Comparison of ENCODE assay signal across 27 cellular contexts in genomic region chr21:42165901-42166300, GRCh38.
"Had no signal": no experiment of that assay in that cellular context is flagged by ENCODE, and none has a peak within 500 bp of the region (broad histone marks: within the 10 kb centered on the region; RNA-seq: fewer than 3 reads in every experiment).

No MANE protein-coding gene starts in this region.

- H3K4me3 Mint-ChIP-seq: activated CD4-positive, alpha-beta T cell treated with anti-CD3 and anti-CD28 coated beads, Interleukin-2, amount 10 ng/mL, durations not matched to agents 24 days and 14 days; activated naive CD8-positive, alpha-beta T cell treated with anti-CD3 and anti-CD28 coated beads, Interleukin-2, amount 50 U/mL, for 24 hours; activated T-cell treated with anti-CD3 and anti-CD28 coated beads, Interleukin-2, amount 50 U/mL, for 4 hours; central memory CD8-positive, alpha-beta T cell had no signal

- ATAC-seq: activated naive CD4-positive, alpha-beta T cell treated with anti-CD3 and anti-CD28 coated beads, Interleukin-2, amount 50 U/mL, for 72 hours; activated naive CD8-positive, alpha-beta T cell treated with anti-CD3 and anti-CD28 coated beads, Interleukin-2, amount 50 U/mL, for 24 hours; activated T-cell treated with anti-CD3 and anti-CD28 coated beads, Interleukin-2, amount 50 U/mL, for 4 hours; body of pancreas had no signal

- H3K36me3 Mint-ChIP-seq: activated naive CD4-positive, alpha-beta T cell treated with anti-CD3 and anti-CD28 coated beads, Interleukin-2, amount 50 U/mL, for 72 hours had no signal

- H3K36me3 ChIP-seq: ascending aorta, MG63, Peyer's patch, SJCRH30 had no signal

- H3K27me3 ChIP-seq: ascending aorta, body of pancreas, MG63, Peyer's patch, SJCRH30 had no signal

- H3K9me3 ChIP-seq: ascending aorta, body of pancreas, MG63, Peyer's patch, SJCRH30, SK-N-SH had no signal

- H3K27me3 Mint-ChIP-seq: activated CD4-positive, alpha-beta T cell treated with anti-CD3 and anti-CD28 coated beads, Interleukin-2, amount 10 ng/mL, durations not matched to agents 24 days and 14 days; activated naive CD8-positive, alpha-beta T cell treated with anti-CD3 and anti-CD28 coated beads, Interleukin-2, amount 50 U/mL, for 24 hours; central memory CD8-positive, alpha-beta T cell had no signal

- DNase-seq: activated CD4-positive, alpha-beta T cell treated with anti-CD3 and anti-CD28 coated beads for 1 hour; activated CD4-positive, alpha-beta T cell treated with anti-CD3 and anti-CD28 coated beads, Interleukin-2, amount 10 ng/mL, durations not matched to agents 24 days and 14 days; activated CD4-positive, alpha-beta T cell treated with anti-CD3 and anti-CD28 coated beads, Interleukin-2, amount 50 U/mL, for 48 hours; activated effector memory CD4-positive, alpha-beta T cell treated with anti-CD3 and anti-CD28 coated beads, Interleukin-2, amount 50 U/mL, for 16 hours; activated naive CD4-positive, alpha-beta T cell treated with Interleukin-2 at 50 U/mL for 16 hours; activated naive CD8-positive, alpha-beta T cell treated with anti-CD3 and anti-CD28 coated beads, Interleukin-2, amount 50 U/mL, for 24 hours; activated T-cell treated with anti-CD3 and anti-CD28 coated beads, Interleukin-2, amount 50 U/mL, for 4 hours; amniotic stem cell; MG63; MV-4-11; NCI-H1092 treated with DMSO at 0.1 percent for 48 hours; NCI-H1417 treated with DMSO at 0.1 percent for 48 hours; NCI-H1694 treated with DMSO at 0.1 percent for 48 hours; NCI-H2081; NCI-H510A treated with DMSO at 0.1 percent for 48 hours; NCI-H69; NK-92 treated with Interleukin-12 subunit alpha and Interleukin-12 subunit beta, amount 100 ng/mL, for 24 hours; Right ventricle myocardium superior; SJCRH30; SK-N-SH; T-helper 1 cell had no signal

- H3K9me3 Mint-ChIP-seq: activated CD4-positive, alpha-beta T cell treated with anti-CD3 and anti-CD28 coated beads, Interleukin-2, amount 10 ng/mL, durations not matched to agents 24 days and 14 days; activated naive CD4-positive, alpha-beta T cell treated with anti-CD3 and anti-CD28 coated beads, Interleukin-2, amount 50 U/mL, for 72 hours; activated naive CD8-positive, alpha-beta T cell treated with anti-CD3 and anti-CD28 coated beads, Interleukin-2, amount 50 U/mL, for 24 hours; activated T-cell treated with anti-CD3 and anti-CD28 coated beads, Interleukin-2, amount 50 U/mL, for 4 hours; central memory CD8-positive, alpha-beta T cell had no signal

- H3K27ac Mint-ChIP-seq: activated CD4-positive, alpha-beta T cell treated with anti-CD3 and anti-CD28 coated beads, Interleukin-2, amount 10 ng/mL, durations not matched to agents 24 days and 14 days; activated naive CD4-positive, alpha-beta T cell treated with anti-CD3 and anti-CD28 coated beads, Interleukin-2, amount 50 U/mL, for 72 hours; activated naive CD8-positive, alpha-beta T cell treated with anti-CD3 and anti-CD28 coated beads, Interleukin-2, amount 50 U/mL, for 24 hours had no signal

- H3K4me1 ChIP-seq: ascending aorta, body of pancreas, SJCRH30 had no signal

- H3K27ac ChIP-seq: ascending aorta, body of pancreas, Peyer's patch, RWPE1, SJCRH30 had no signal

- H3K4me3 ChIP-seq: ascending aorta, body of pancreas, MG63, Peyer's patch, SJCRH30 had no signal
